ENCODE assay signal across 9 cellular contexts in the genomic region with DNA sequence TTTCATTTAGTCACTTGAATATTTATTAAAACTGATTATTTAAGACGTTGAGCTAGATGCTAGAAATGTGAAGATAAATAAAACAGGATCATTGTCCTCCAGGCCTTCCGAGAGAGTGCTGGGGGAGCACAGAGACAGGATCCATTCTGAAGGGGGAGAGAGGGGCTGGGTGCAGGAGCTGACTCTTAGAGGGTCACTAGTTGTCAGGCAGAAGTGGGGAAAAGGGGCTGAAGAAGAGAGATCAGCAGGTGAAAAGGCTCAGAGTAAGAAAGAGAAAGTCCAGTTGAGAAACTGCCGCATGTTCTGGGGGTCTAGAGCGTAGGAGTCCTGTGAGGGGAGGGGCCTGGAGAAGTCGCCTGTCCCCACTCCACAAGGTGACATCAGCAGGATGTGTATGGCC.
"Had no signal": no experiment of that assay in that cellular context is flagged by ENCODE, and none has a peak within 500 bp of the region (broad histone marks: within the 10 kb centered on the region; RNA-seq: fewer than 3 reads in every experiment).

No MANE protein-coding gene starts in this region.

- H2AFZ ChIP-seq: GM23248 had no signal

- ATAC-seq: K562 had no signal

- H3K4me3 ChIP-seq: GM23248, K562 had no signal

- H3K9ac ChIP-seq: GM23248 had no signal

- H3K27ac ChIP-seq: GM23248, HL-60 had no signal

- FAIRE-seq: H54, K562 had no signal

- DNase-seq: GM23248, GOT3, H9, HCEC 1CT, IMR-90, KG1 had no signal
